In genomic region chr14:69880851-69881250, GRCh38 we compare ENCODE assay signal across 1 cellular context.
TF ChIP-seq lines count a peak whose summit lies in the region.

No MANE protein-coding gene starts in this region.

TF ChIP-seq in HEK293, 187 proteins besides CTCF, POLR2A, EP300 and RAD21 (continued from another document and continues in another):
- no peak for TF ChIP-seq TSHZ1 (tag by site-specific recombination; IDR thresholded peaks at IDR 0.05; ENCODE audit: borderline replicate concordance)
- no peak for TF ChIP-seq ZNF274 (IDR thresholded peaks at IDR 0.05; ENCODE audit: low read length)
- no peak for TF ChIP-seq ZNF274 (tag by site-specific recombination; IDR thresholded peaks at IDR 0.05; ENCODE audit: borderline replicate concordance)
- no peak for TF ChIP-seq ZFHX2 (tag by site-specific recombination; conservative IDR thresholded peaks at IDR 0.05)
- TF ChIP-seq ZBTB8A (tag by site-specific recombination; IDR thresholded peaks at IDR 0.05) = no peak
- peak; percentile 78 for TF ChIP-seq OSR2 (tag by site-specific recombination; IDR thresholded peaks at IDR 0.05)
- TF ChIP-seq ZNF426 (tag by site-specific recombination; IDR thresholded peaks at IDR 0.05) = no peak
- peak; percentile 67 for TF ChIP-seq PRDM4 (tag by site-specific recombination; IDR thresholded peaks at IDR 0.05)
- no peak for TF ChIP-seq KLF16 (tag by site-specific recombination; IDR thresholded peaks at IDR 0.05)
- no peak for TF ChIP-seq ZNF600 (tag by site-specific recombination; IDR thresholded peaks at IDR 0.05)
- no peak for TF ChIP-seq ZNF76 (tag by site-specific recombination; IDR thresholded peaks at IDR 0.05; ENCODE audit: borderline replicate concordance, low read depth)
- no peak for TF ChIP-seq ZNF548 (tag by site-specific recombination; IDR thresholded peaks at IDR 0.05)
- no peak for TF ChIP-seq ZNF501 (tag by site-specific recombination; IDR thresholded peaks at IDR 0.05)
- no peak for TF ChIP-seq ZNF24 (tag by site-specific recombination; IDR thresholded peaks at IDR 0.05)
- peak; percentile 76 for TF ChIP-seq ZNF843 (tag by site-specific recombination; IDR thresholded peaks at IDR 0.05)
- peak; percentile 82 for TF ChIP-seq ZSCAN30 (tag by site-specific recombination; IDR thresholded peaks at IDR 0.05)
- TF ChIP-seq WT1 (tag by site-specific recombination; IDR thresholded peaks at IDR 0.05) = no peak
- no peak for TF ChIP-seq ZNF148 (tag by site-specific recombination; IDR thresholded peaks at IDR 0.05; ENCODE audit: borderline replicate concordance)
- no peak for TF ChIP-seq ZNF704 (tag by site-specific recombination; IDR thresholded peaks at IDR 0.05)
- TF ChIP-seq PRDM6 (tag by site-specific recombination; IDR thresholded peaks at IDR 0.05) = peak; percentile 42
- TF ChIP-seq KLF1 (tag by site-specific recombination; IDR thresholded peaks at IDR 0.05) = peak; percentile 63
- no peak for TF ChIP-seq ZNF112 (tag by site-specific recombination; IDR thresholded peaks at IDR 0.05)
- TF ChIP-seq ZNF140 (tag by site-specific recombination; IDR thresholded peaks at IDR 0.05) = no peak
- TF ChIP-seq ZNF701 (tag by site-specific recombination; IDR thresholded peaks at IDR 0.05) = no peak
- TF ChIP-seq IKZF3 (tag by site-specific recombination; IDR thresholded peaks at IDR 0.05) = 0 out of 2 replicates have a peak, but pooled peaks have one; percentile 15
- TF ChIP-seq PRDM2 (tag by site-specific recombination; IDR thresholded peaks at IDR 0.05; ENCODE audit: borderline replicate concordance) = no peak
- no peak for TF ChIP-seq ZBTB1 (tag by site-specific recombination; IDR thresholded peaks at IDR 0.05)
- TF ChIP-seq ZNF776 (tag by site-specific recombination; IDR thresholded peaks at IDR 0.05; ENCODE audit: borderline replicate concordance) = no peak
- TF ChIP-seq ZXDB (tag by site-specific recombination; IDR thresholded peaks at IDR 0.05) = peak; percentile 36; the same call in 1 of the 2 replicates
- TF ChIP-seq ZNF174 (tag by site-specific recombination; IDR thresholded peaks at IDR 0.05) = no peak
- peak; percentile 79 for TF ChIP-seq SCRT2 (tag by site-specific recombination; IDR thresholded peaks at IDR 0.05)
- no peak for TF ChIP-seq TCF7L2 (IDR thresholded peaks at IDR 0.05; ENCODE audit: borderline replicate concordance, low read depth, low read length)
- TF ChIP-seq ZNF324 (tag by site-specific recombination; IDR thresholded peaks at IDR 0.05) = no peak
- no peak for TF ChIP-seq ZNF768 (tag by site-specific recombination; IDR thresholded peaks at IDR 0.05)
- TF ChIP-seq ZSCAN16 (tag by site-specific recombination; IDR thresholded peaks at IDR 0.05) = no peak
- TF ChIP-seq ZNF830 (tag by site-specific recombination; IDR thresholded peaks at IDR 0.05; ENCODE audit: low read depth) = no peak
- TF ChIP-seq GFI1B (tag by site-specific recombination; IDR thresholded peaks at IDR 0.05) = peak; percentile 56; the same call in 1 of the 2 replicates
- peak; percentile 72 for TF ChIP-seq MYNN (tag by site-specific recombination; IDR thresholded peaks at IDR 0.05; ENCODE audit: borderline replicate concordance)
- TF ChIP-seq ZEB2 (tag by site-specific recombination; IDR thresholded peaks at IDR 0.05) = no peak
- peak; percentile 65 for TF ChIP-seq SP7 (tag by site-specific recombination; IDR thresholded peaks at IDR 0.05)
- TF ChIP-seq ZNF791 (tag by site-specific recombination; IDR thresholded peaks at IDR 0.05) = no peak
- TF ChIP-seq HOXC10 (CRISPR knock-in tag; IDR thresholded peaks at IDR 0.05) = no peak
- no peak for TF ChIP-seq YY1 (tag by site-specific recombination; IDR thresholded peaks at IDR 0.05)
- no peak for TF ChIP-seq HOXA7 (CRISPR knock-in tag; IDR thresholded peaks at IDR 0.05; ENCODE audit: borderline replicate concordance)
- TF ChIP-seq ZNF658 (tag by site-specific recombination; IDR thresholded peaks at IDR 0.05) = no peak
- TF ChIP-seq ATF2 (tag by site-specific recombination; IDR thresholded peaks at IDR 0.05; ENCODE audit: low read depth) = no peak
